Comparison of ENCODE assay signal across 16 cellular contexts in the genomic region with DNA sequence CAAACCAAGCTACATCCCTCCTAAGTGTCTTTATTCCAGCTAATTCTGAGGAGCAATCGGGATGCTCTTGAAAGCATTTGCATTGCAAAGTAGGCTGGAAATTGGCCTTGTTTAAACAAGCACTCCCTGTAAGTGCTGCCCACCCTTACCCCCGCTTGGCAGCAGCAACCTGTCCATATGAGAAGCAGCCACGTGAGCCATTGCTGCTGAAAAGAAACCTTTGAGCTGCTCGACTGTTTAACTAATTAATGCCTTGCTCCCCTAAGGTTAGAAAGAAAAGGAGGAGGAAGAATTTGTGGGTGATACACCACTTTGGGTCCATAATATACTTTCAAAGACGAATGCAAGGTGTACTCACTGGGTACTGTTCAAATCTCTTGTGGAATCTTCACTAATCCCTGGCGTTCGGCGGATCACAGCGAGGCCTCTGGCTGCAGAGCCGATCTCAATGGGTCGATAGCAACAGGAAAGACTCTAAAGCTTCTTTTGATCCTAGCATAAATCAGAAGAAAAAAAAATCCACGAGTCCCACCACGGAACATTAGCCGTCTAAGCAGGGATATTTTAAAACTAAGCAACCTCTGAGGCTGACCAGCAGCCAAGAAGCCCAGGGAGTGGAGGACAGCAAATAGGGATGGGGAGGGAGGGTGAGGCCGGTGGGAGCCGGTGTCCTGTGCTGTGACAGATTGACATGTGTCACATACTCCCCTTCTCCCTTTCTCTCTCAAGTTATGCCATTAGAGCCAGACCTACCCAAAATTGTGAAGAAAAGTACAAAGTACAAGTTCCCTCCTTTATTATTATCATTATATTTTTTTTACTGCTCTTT. TPM values are rescaled to one million over a fixed set of nuclear protein-coding genes. Genes with fewer than 3 reads are reported as not detected.
A peak's percentile ranks its signal among the peaks of the same experiment; 100 is the strongest.
DNase-seq lines count a peak whose midpoint lies in the region; ATAC-seq and TF ChIP-seq lines count a peak whose summit lies in the region.
"Had no signal": no experiment of that assay in that cellular context is flagged by ENCODE, and none has a peak within 500 bp of the region (broad histone marks: within the 10 kb centered on the region; RNA-seq: fewer than 3 reads in every experiment).

No MANE protein-coding gene starts in this region.

- TF ChIP-seq CTCF in CD14-positive monocyte (IDR thresholded peaks at IDR 0.05) = no peak

- H3K4me3 Mint-ChIP-seq in stimulated activated memory B cell treated with anti-CD40 and anti-IgM and Interleukin-4, amounts not matched to agents 10 μg/mL and 1 μg/mL and 100 μg/mL, for 72 hours = no peak overlapping the region
- no peak overlapping the region for H3K4me3 Mint-ChIP-seq in CD14-positive monocyte

- DNase-seq in SHP77 (lab: John Stamatoyannopoulos, UW) = peak; percentile 16 to 23
- DNase-seq in SHP77 treated with DMSO at 0.1 percent for 48 hours (lab: John Stamatoyannopoulos, UW) = no peak
- DNase-seq in NCI-H524 treated with DMSO at 0.1 percent for 48 hours (lab: John Stamatoyannopoulos, UW) = peak; percentile 70
- DNase-seq in iPS-NIHi7 (ENCODE audit: extremely low spot score) = peak; percentile 53
- no peak for DNase-seq in H4 (ENCODE audit: low spot score)
- DNase-seq in ureter (ENCODE audit: low spot score) = no peak
- no peak for DNase-seq in CD14-positive monocyte (ENCODE audit: low spot score)
- DNase-seq: ACHN; activated T-cell treated with anti-CD3 and anti-CD28 coated beads, Interleukin-2, amount 50 U/mL, for 1 hour; DND-41; dorsolateral prefrontal cortex; occipital lobe; spleen; tibial artery had no signal

- H3K4me1 Mint-ChIP-seq in stimulated activated memory B cell treated with anti-CD40 and anti-IgM and Interleukin-4, amounts not matched to agents 10 μg/mL and 1 μg/mL and 100 μg/mL, for 72 hours = no peaks in the 10 kb centered on the region
- peaks cover 5% of the 10 kb centered on the region for H3K4me1 Mint-ChIP-seq in CD14-positive monocyte

- no peak overlapping the region for H3K27ac Mint-ChIP-seq in stimulated activated memory B cell treated with anti-CD40 and anti-IgM and Interleukin-4, amounts not matched to agents 10 μg/mL and 1 μg/mL and 100 μg/mL, for 72 hours
- H3K27ac Mint-ChIP-seq in CD14-positive monocyte = peak overlapping the region in 1 of 7 donors; percentile 65

- no peaks in the 10 kb centered on the region for H3K9me3 Mint-ChIP-seq in stimulated activated memory B cell treated with anti-CD40 and anti-IgM and Interleukin-4, amounts not matched to agents 10 μg/mL and 1 μg/mL and 100 μg/mL, for 72 hours
- H3K9me3 Mint-ChIP-seq in CD14-positive monocyte = peaks cover 0 to 2% (median 0%) of the 10 kb centered on the region in 7 donors

- intact Hi-C loops in CD14-positive monocyte (cut with micrococcal nuclease) = no loop called here

- ATAC-seq in stimulated activated memory B cell treated with anti-CD40 and anti-IgM and Interleukin-4, amounts not matched to agents 10 μg/mL and 1 μg/mL and 100 μg/mL, for 72 hours = no peak
- ATAC-seq: K562 had no signal

- H3K36me3 Mint-ChIP-seq in stimulated activated memory B cell treated with anti-CD40 and anti-IgM and Interleukin-4, amounts not matched to agents 10 μg/mL and 1 μg/mL and 100 μg/mL, for 72 hours = no peaks in the 10 kb centered on the region
- H3K36me3 Mint-ChIP-seq in CD14-positive monocyte = no peaks in the 10 kb centered on the region

- peaks cover 34% of the 10 kb centered on the region for H3K27me3 Mint-ChIP-seq in stimulated activated memory B cell treated with anti-CD40 and anti-IgM and Interleukin-4, amounts not matched to agents 10 μg/mL and 1 μg/mL and 100 μg/mL, for 72 hours
- H3K27me3 Mint-ChIP-seq in CD14-positive monocyte (ENCODE audit: low read depth in 3 of 3) = peaks cover 0 to 7% (median 2%) of the 10 kb centered on the region in 3 donors

RNA-seq across cellular contexts. Expression of gene MGST2, which starts 37.2 kb away (rescaled TPM):
- total RNA-seq in H4 (2014; rRNA removed; shearing (Covaris generic)) = 1.6 TPM in 1 of 2 replicates, not detected in the other
- 135 TPM for total RNA-seq in ureter
- 100 to 1,000 TPM; 153 to 221 TPM for polyA plus RNA-seq in CD14-positive monocyte

Comparison
In these comparisons a context has a peak if more than half of its experiments do, and no peak if none do; other contexts are left out.
1. DNase-seq: peak in SHP77 (2 of 2), NCI-H524 treated with DMSO at 0.1 percent for 48 hours (single experiment) and iPS-NIHi7 (single experiment); none in SHP77 treated with DMSO at 0.1 percent for 48 hours (single experiment), H4 (single experiment), ureter (single experiment) and CD14-positive monocyte (single experiment).
2. RNA of gene MGST2, which starts 37.2 kb away (total RNA-seq): 135 TPM in ureter (single experiment); 1.6 TPM in H4; every median in the first group is over 10 times any median in the second.